8 cellular contexts compared by ENCODE assay signal in genomic region chr20:35277127-35277526, GRCh38. TPM values are rescaled to one million over a fixed set of nuclear protein-coding genes. Genes with fewer than 3 reads are reported as not detected.
A peak's percentile ranks its signal among the peaks of the same experiment; 100 is the strongest.
DNase-seq lines count a peak whose midpoint lies in the region; ATAC-seq, FAIRE-seq and TF ChIP-seq lines count a peak whose summit lies in the region.

No MANE protein-coding gene starts in this region.

- H3K9ac ChIP-seq in MM.1S (ENCODE audit: low read length): peak overlapping the region; percentile 57

- H3K36me3 ChIP-seq in Caco-2 (ENCODE audit: control insufficient read depth, insufficient read depth, low read length) (peaks cover 15% of the 10 kb centered on the region), MM.1S (replicated peaks; ENCODE audit: insufficient read depth, low read length) (no peaks in the 10 kb centered on the region)

- no peaks in the 10 kb centered on the region for H3K27me3 ChIP-seq in Caco-2 (replicated peaks; ENCODE audit: control insufficient read depth, insufficient read depth, low read length)
- no peaks in the 10 kb centered on the region for H3K27me3 ChIP-seq in MM.1S (replicated peaks; ENCODE audit: insufficient read depth, low read length)

- H3K27ac Mint-ChIP-seq in Caco-2 (ENCODE audit: unreplicated experiment): peak overlapping the region; percentile 74
- H3K27ac Mint-ChIP-seq in effector memory CD8-positive, alpha-beta T cell: peak overlapping the region; percentile 95 to 100

- no peaks in the 10 kb centered on the region for H3K9me2 ChIP-seq in MM.1S (replicated peaks; ENCODE audit: insufficient read depth, low read length)

- H3K4me3 ChIP-seq in Caco-2 (ENCODE audit: low read depth, low read length) (peak overlapping the region; percentile 58), MM.1S (ENCODE audit: low read length) (peak overlapping the region; percentile 69)

- no peaks in the 10 kb centered on the region for H4K20me1 ChIP-seq in MM.1S (ENCODE audit: insufficient read depth, low read length)

- intact Hi-C loops in Caco-2 (cut with micrococcal nuclease; ENCODE audit: unreplicated experiment): no loop called here

- H3K4me2 ChIP-seq in MM.1S (ENCODE audit: low read depth, low read length): peak overlapping the region; percentile 95

- FAIRE-seq in GM12892 (lab: Jason Lieb, UNC): no peak

- no peak for DNase-seq in Caco-2
- DNase-seq in MM.1S: no peak
- no peak for DNase-seq in effector memory CD8-positive, alpha-beta T cell
- DNase-seq in omental fat pad (ENCODE audit: low spot score): no peak
- no peak for DNase-seq in GM12892 (ENCODE audit: insufficient read length)
- DNase-seq in stimulated activated naive CD4-positive, alpha-beta T cell treated with Interleukin-2 at 50 U/mL for 16 hours (lab: John Stamatoyannopoulos, UW): no peak
- no peak for DNase-seq in DMS79 treated with DMSO at 0.1 percent for 48 hours (lab: John Stamatoyannopoulos, UW)
- DNase-seq in HT-29 (ENCODE audit: low spot score): no peak

- H3K27ac ChIP-seq in MM.1S (ENCODE audit: low read length): no peak overlapping the region

- H3K27me3 Mint-ChIP-seq in Caco-2 (ENCODE audit: insufficient read depth, unreplicated experiment): no peaks in the 10 kb centered on the region
- no peaks in the 10 kb centered on the region for H3K27me3 Mint-ChIP-seq in effector memory CD8-positive, alpha-beta T cell

- H3K9me3 ChIP-seq in Caco-2 (no peaks in the 10 kb centered on the region), MM.1S (replicated peaks; ENCODE audit: insufficient read depth, low read length) (no peaks in the 10 kb centered on the region)

- H3K4me1 Mint-ChIP-seq in Caco-2 (ENCODE audit: low read depth, unreplicated experiment): no peaks in the 10 kb centered on the region
- peaks cover 23 to 24% of the 10 kb centered on the region in 2 donors for H3K4me1 Mint-ChIP-seq in effector memory CD8-positive, alpha-beta T cell (ENCODE audit: low read depth in 2 of 2)

- CTCF ChIA-PET in Caco-2 (lab: Charles Lee): interaction anchor here (1.1 to 4.2 kb wide), 4 partner anchors 12 to 132 kb away, joined by 3 to 21 read pairs (median 5); partner anchors contain the start of gene EDEM2

- peaks cover 30% of the 10 kb centered on the region for H3K79me2 ChIP-seq in MM.1S (ENCODE audit: low read length)

- no TSS peak for BruUV-seq in Caco-2 (replicated peaks; lab: Mats Ljungman, UMichigan)

- peaks cover 14% of the 10 kb centered on the region for H3F3A ChIP-seq in MM.1S (ENCODE audit: insufficient read depth, low read length)

- POLR2A ChIA-PET in Caco-2 (lab: Charles Lee): interaction anchor here (1.1 kb wide), 1 partner anchor 130 kb away, joined by 9 read pairs; the partner anchor contains the start of gene EDEM2

- no peak for ATAC-seq in effector memory CD8-positive, alpha-beta T cell (replicated peaks)
- peak; percentile 1 for ATAC-seq in omental fat pad (ENCODE audit: low FRiP score)

- peaks cover 61% of the 10 kb centered on the region for H3K36me3 Mint-ChIP-seq in Caco-2 (ENCODE audit: insufficient read depth, unreplicated experiment)
- H3K36me3 Mint-ChIP-seq in effector memory CD8-positive, alpha-beta T cell (ENCODE audit: insufficient read depth): peaks cover 50% of the 10 kb centered on the region

- H3K4me1 ChIP-seq in Caco-2: peaks cover 4% of the 10 kb centered on the region; the same call in 1 of the 2 replicates
- no peaks in the 10 kb centered on the region for H3K4me1 ChIP-seq in MM.1S (ENCODE audit: low read length)

- no peak for TF ChIP-seq CTCF in Caco-2 (IDR thresholded peaks at IDR 0.05; ENCODE audit: insufficient read depth in 1 of 2, low read depth in 1 of 2, low read length in 1 of 2, severe bottlenecking in 1 of 2, unreplicated experiment in 1 of 2)
- TF ChIP-seq CTCF in MM.1S (IDR thresholded peaks at IDR 0.05; ENCODE audit: low read length): no peak
- TF ChIP-seq CTCF in omental fat pad (IDR thresholded peaks at IDR 0.05): no peak

- TF ChIP-seq POLR2A in GM12892 (IDR thresholded peaks at IDR 0.05; ENCODE audit: low read depth, low read length): no peak

- peak overlapping the region; percentile 72 for H3K4me3 Mint-ChIP-seq in Caco-2 (ENCODE audit: unreplicated experiment)
- peak overlapping the region; percentile 87 to 97 for H3K4me3 Mint-ChIP-seq in effector memory CD8-positive, alpha-beta T cell

- H2AFZ ChIP-seq in MM.1S (ENCODE audit: low read length): peak overlapping the region; percentile 29; the same call in 1 of the 2 replicates

- H3K9me3 Mint-ChIP-seq in Caco-2 (ENCODE audit: unreplicated experiment): no peaks in the 10 kb centered on the region
- no peaks in the 10 kb centered on the region for H3K9me3 Mint-ChIP-seq in effector memory CD8-positive, alpha-beta T cell

RNA-seq across cellular contexts. Expression of gene MMP24OS, which starts 0.8 kb away (rescaled TPM):
- total RNA-seq in Caco-2 (2022) (38.8 and 42.3 TPM in 2 replicates), omental fat pad (10 to 100 TPM; 12.8 to 35.6 (median 23.7) TPM)
- 23.9 TPM for polyA plus RNA-seq in GM12892 (2012; ENCODE audit: missing spikeins)
- 31.6 and 40.1 TPM in 2 replicates for total RNA-seq in HT-29 (2014; rRNA removed; shearing (Covaris generic))

RNA-seq across cellular contexts. Expression of gene EIF6, which starts 7.4 kb away (rescaled TPM):
- total RNA-seq in Caco-2 (2022) (403 and 420 TPM in 2 replicates), omental fat pad (10 to 100 TPM; 63.7 to 89.4 (median 85.2) TPM)
- polyA plus RNA-seq in GM12892 (2012; ENCODE audit: missing spikeins): 102 TPM
- total RNA-seq in HT-29 (2014; rRNA removed; shearing (Covaris generic)): 508 and 511 TPM in 2 replicates

RNA-seq across cellular contexts. Expression of gene FAM83C, which starts 15.1 kb away (rescaled TPM):
- total RNA-seq in Caco-2 (2022) (0.09 TPM in 1 of 2 replicates, not detected in the other), omental fat pad (under 1 TPM in 1 of 4 donors, not detected in 3; 0.09 TPM)
- polyA plus RNA-seq in GM12892 (2012; ENCODE audit: missing spikeins): not detected
- total RNA-seq in HT-29 (2014; rRNA removed; shearing (Covaris generic)): 0.37 and 0.81 TPM in 2 replicates

RNA-seq across cellular contexts. Expression of gene MMP24, which starts 50.6 kb away (rescaled TPM):
- total RNA-seq in Caco-2 (2022): 13.0 and 15.6 TPM in 2 replicates
- 1 to 10 TPM in 3 of 4 donors, under 1 TPM in 1; 0.16 to 7.2 (median 5.6) TPM for total RNA-seq in omental fat pad
- polyA plus RNA-seq in GM12892 (2012; ENCODE audit: missing spikeins): 0.19 TPM
- total RNA-seq in HT-29 (2014; rRNA removed; shearing (Covaris generic)): 5.7 and 6.3 TPM in 2 replicates
